In genomic region chr6:4466769-4467480, GRCh38 we compare ENCODE assay signal across 19 cellular contexts.
DNase-seq lines count a peak whose midpoint lies in the region; ATAC-seq, FAIRE-seq and TF ChIP-seq lines count a peak whose summit lies in the region.
"Had no signal": no experiment of that assay in that cellular context is flagged by ENCODE, and none has a peak within 500 bp of the region (broad histone marks: within the 10 kb centered on the region; RNA-seq: fewer than 3 reads in every experiment).

No MANE protein-coding gene starts in this region.

- SMC1A ChIA-PET in GM12878 (lab: Charles Lee; ENCODE audit: uncharacterized antibody, unreplicated experiment), result interaction anchor here (0.7 kb wide), 1 partner anchor 689 kb away, joined by 4 read pairs; no protein-coding TSS in a partner anchor

- H2AK9ac ChIP-seq in IMR-90 (replicated peaks; ENCODE audit: low read depth, low read length, poor library complexity), result peak overlapping the region; percentile 22

- TF ChIP-seq RAD21 in IMR-90 (IDR thresholded peaks at IDR 0.05; ENCODE audit: low read length) (no peak), GM12878 (IDR thresholded peaks at IDR 0.05; ENCODE audit: insufficient read depth, low read depth, low read length) (0 out of 2 replicates have a peak, but pooled peaks have one; percentile 7)

- H3K4me3 ChIP-seq in AG10803 (ENCODE audit: low read length) (no peak overlapping the region), IMR-90 (ENCODE audit: insufficient read depth, low read depth, low read length) (no peak overlapping the region), GM12878 (no peak overlapping the region), foreskin fibroblast (ENCODE audit: low read depth in 1 of 2, low read length in 2 of 2) (no peak overlapping the region)
- H3K4me3 ChIP-seq: BLaER1, tibial nerve had no signal

- H3K14ac ChIP-seq in IMR-90 (replicated peaks; ENCODE audit: low read depth, low read length), result no peak overlapping the region

- H3K18ac ChIP-seq in IMR-90 (ENCODE audit: low read depth, low read length), result no peak overlapping the region

- no peak for TF ChIP-seq POLR2A in IMR-90 (IDR thresholded peaks at IDR 0.05; ENCODE audit: low read depth, low read length)
- no peak for TF ChIP-seq POLR2A in GM12878 (IDR thresholded peaks at IDR 0.05; ENCODE audit: low read depth, low read length)

- H2BK120ac ChIP-seq in IMR-90 (ENCODE audit: low read depth, low read length), result no peak overlapping the region

- H3K36me3 ChIP-seq in IMR-90 (ENCODE audit: control insufficient read depth, insufficient read depth, low read length) (no peaks in the 10 kb centered on the region), GM12878 (ENCODE audit: control insufficient read depth in 2 of 2, insufficient read depth in 2 of 2, low read length in 1 of 2) (no peaks in the 10 kb centered on the region)
- H3K36me3 ChIP-seq: tibial nerve had no signal

- H3K4ac ChIP-seq in IMR-90 (ENCODE audit: low read depth, low read length), result no peak overlapping the region

- no peaks in the 10 kb centered on the region for H3K79me2 ChIP-seq in GM12878 (ENCODE audit: control insufficient read depth, insufficient read depth, low read length)

- no peak overlapping the region for H3K4me3 Mint-ChIP-seq in mesothelial cell of epicardium
- H3K4me3 Mint-ChIP-seq: activated T-helper 17 cell treated with anti-CD3 and anti-CD28 coated beads, Interleukin-2, amount 50 U/mL, for 72 hours; naive thymus-derived CD4-positive, alpha-beta T cell had no signal

- H2BK20ac ChIP-seq in IMR-90 (ENCODE audit: low read depth, low read length), result no peak overlapping the region

- peaks cover under 1% of the 10 kb centered on the region for H3K4me1 Mint-ChIP-seq in mesothelial cell of epicardium
- H3K4me1 Mint-ChIP-seq: activated T-helper 17 cell treated with anti-CD3 and anti-CD28 coated beads, Interleukin-2, amount 50 U/mL, for 72 hours; naive thymus-derived CD4-positive, alpha-beta T cell had no signal

- H2BK15ac ChIP-seq in IMR-90 (ENCODE audit: low read depth, low read length), result no peak overlapping the region

- H3K4me2 ChIP-seq in IMR-90 (ENCODE audit: low read depth, low read length) (no peak overlapping the region), GM12878 (ENCODE audit: control insufficient read depth, insufficient read depth) (no peak overlapping the region)
- H3K4me2 ChIP-seq: BLaER1 had no signal

- H4K8ac ChIP-seq in IMR-90 (ENCODE audit: low read depth in 2 of 2, low read length in 2 of 2), result no peak overlapping the region

- H2AFZ ChIP-seq in IMR-90 (replicated peaks; ENCODE audit: low read length, poor library complexity), result no peak overlapping the region
- no peak overlapping the region for H2AFZ ChIP-seq in GM12878 (ENCODE audit: control insufficient read depth, low read depth, low read length)

- H3K27ac Mint-ChIP-seq in mesothelial cell of epicardium, result no peak overlapping the region
- H3K27ac Mint-ChIP-seq: activated T-helper 17 cell treated with anti-CD3 and anti-CD28 coated beads, Interleukin-2, amount 50 U/mL, for 72 hours; naive thymus-derived CD4-positive, alpha-beta T cell had no signal

- H3K27ac ChIP-seq in IMR-90 (ENCODE audit: insufficient read depth, low read length), result no peak overlapping the region
- no peak overlapping the region for H3K27ac ChIP-seq in GM12878 (ENCODE audit: control insufficient read depth, insufficient read depth)
- H3K27ac ChIP-seq in foreskin keratinocyte, result no peak overlapping the region
- H3K27ac ChIP-seq: BLaER1, tibial nerve had no signal

- DNase-seq in AG10803 (ENCODE audit: low read depth) (no peak), IMR-90 (no peak), GM12878 (ENCODE audit: low read depth, low spot score) (no peak), foreskin keratinocyte (peak in 1 of 2 donors; percentile 49), foreskin fibroblast (no peak), mesothelial cell of epicardium (ENCODE audit: low spot score in 2 of 2, unreplicated experiment in 2 of 2) (no peak), HuH-7 (ENCODE audit: low spot score) (no peak)
- DNase-seq: activated CD4-positive, alpha-beta T cell treated with anti-CD3 and anti-CD28 coated beads, Interleukin-2, amount 50 U/mL, for 4 hours; DND-41; effector CD8-positive, alpha-beta T cell; glutamatergic neuron; naive thymus-derived CD4-positive, alpha-beta T cell; NCI-H1694 treated with DMSO at 0.1 percent for 48 hours; NCI-H526 had no signal

- H3K9me3 Mint-ChIP-seq in mesothelial cell of epicardium, result peaks cover 27% of the 10 kb centered on the region

- WGBS in IMR-90 (ENCODE audit: extremely low coverage in 2 of 2, insufficient read length in 1 of 2), 2 experiments, result 67% methylated on average over 3 of the region's 9 CpGs; no CpG with 5 or more reads in 1 of the 2 experiments
- WGBS in GM12878 (ENCODE audit: insufficient coverage, insufficient replicate concordance, low lambda C conversion rate, missing lambda C conversion rate), result 49% methylated on average over 9 of the region's 9 CpGs

- H3K27me3 ChIP-seq in IMR-90 (ENCODE audit: control insufficient read depth, insufficient read depth, low read length), result no peaks in the 10 kb centered on the region
- H3K27me3 ChIP-seq in GM12878 (replicated peaks in 1 of 2; ENCODE audit: control insufficient read depth in 2 of 2, insufficient read depth in 2 of 2, low read length in 1 of 2), result no peaks in the 10 kb centered on the region; a peak in 1 of 4 replicates
- no peaks in the 10 kb centered on the region for H3K27me3 ChIP-seq in foreskin keratinocyte
- H3K27me3 ChIP-seq: BLaER1, tibial nerve had no signal

- TF ChIP-seq CTCF in AG10803 (conservative IDR thresholded peaks at IDR 0.05; ENCODE audit: low read length) (peak; percentile 23), IMR-90 (conservative IDR thresholded peaks at IDR 0.05; ENCODE audit: low read depth, low read length) (no peak), GM12878 (IDR thresholded peaks at IDR 0.05 in 2 of 3, conservative IDR thresholded peaks at IDR 0.05 in 1 of 3; ENCODE audit: control insufficient read depth in 2 of 3, extremely low read depth in 1 of 3, insufficient read depth in 1 of 3, low read depth in 3 of 3, low read length in 3 of 3) (0 out of 6 replicates have a peak, but pooled peaks of 1 of the 3 experiments have one; percentile 4), foreskin keratinocyte (conservative IDR thresholded peaks at IDR 0.05) (peak; percentile 27), foreskin fibroblast (IDR thresholded peaks at IDR 0.05; ENCODE audit: low read depth, low read length) (no peak), mesothelial cell of epicardium (IDR thresholded peaks at IDR 0.05; ENCODE audit: unreplicated experiment) (no peak)

- H3K36me3 Mint-ChIP-seq in mesothelial cell of epicardium, result peaks cover 10% of the 10 kb centered on the region

- H3K4me1 ChIP-seq in IMR-90 (ENCODE audit: control insufficient read depth, insufficient read depth, low read length), result peaks cover 2% of the 10 kb centered on the region
- H3K4me1 ChIP-seq in GM12878 (ENCODE audit: control insufficient read depth, insufficient read depth, low read length), result no peaks in the 10 kb centered on the region
- no peaks in the 10 kb centered on the region for H3K4me1 ChIP-seq in foreskin keratinocyte
- H3K4me1 ChIP-seq: BLaER1, tibial nerve had no signal

- no peak for FAIRE-seq in GM12878 (lab: Jason Lieb, UNC)
- FAIRE-seq: GM12891 had no signal

- H3K27me3 Mint-ChIP-seq in mesothelial cell of epicardium (ENCODE audit: low read depth), result no peaks in the 10 kb centered on the region

- POLR2A ChIA-PET in IMR-90 (lab: Charles Lee; ENCODE audit: unreplicated experiment), result no interaction called here
- POLR2A ChIA-PET in GM12878 (lab: Charles Lee), result interaction anchor here (0.7 to 1.0 kb wide), 2 partner anchors 13 to 98 kb away, joined by 3 to 6 read pairs; no protein-coding TSS in a partner anchor

- CTCF ChIA-PET in IMR-90 (lab: Yijun Ruan, JAX) (no interaction called here), GM12878 (lab: Yijun Ruan, JAX) (interaction anchor here (0.5 kb wide), 1 partner anchor 11 kb away, joined by 3 read pairs; no protein-coding TSS in a partner anchor)

- no peak overlapping the region for H2AK5ac ChIP-seq in IMR-90 (ENCODE audit: low read depth, low read length)

- no peak overlapping the region for H2BK5ac ChIP-seq in IMR-90 (ENCODE audit: low read depth, low read length, poor library complexity, severe bottlenecking)

- RAD21 ChIA-PET in GM12878 (lab: Charles Lee; ENCODE audit: unreplicated experiment), result interaction anchor here (0.6 kb wide), 1 partner anchor 698 kb away, joined by 3 read pairs; no protein-coding TSS in a partner anchor

- H3K9me1 ChIP-seq in IMR-90 (ENCODE audit: insufficient read depth, low read length), result peaks cover 5% of the 10 kb centered on the region; the same call in 1 of the 2 replicates

- in situ Hi-C loops in IMR-90 (cut with MboI; ENCODE audit: low sequenced_read_pairs) (no loop called here), GM12878 (cut with MboI) (no loop called here)

- BruUV-seq in IMR-90 (replicated peaks; lab: Mats Ljungman, UMichigan) (no TSS peak), GM12878 (replicated peaks; lab: Mats Ljungman, UMichigan) (no TSS peak)

- H4K20me1 ChIP-seq in IMR-90 (ENCODE audit: insufficient read depth, low read length) (no peaks in the 10 kb centered on the region), GM12878 (ENCODE audit: control insufficient read depth, insufficient read depth) (no peaks in the 10 kb centered on the region)
- H4K20me1 ChIP-seq: BLaER1 had no signal

- ATAC-seq in IMR-90 (ENCODE audit: low read depth) (no peak), GM12878 (no peak), foreskin keratinocyte (peak; percentile 40), HG03460 (IDR thresholded peaks at IDR 0.05; ENCODE audit: unreplicated experiment) (no peak)
- ATAC-seq: activated T-helper 17 cell treated with anti-CD3 and anti-CD28 coated beads, Interleukin-2, amount 50 U/mL, for 72 hours; naive thymus-derived CD4-positive, alpha-beta T cell had no signal

- H4K91ac ChIP-seq in IMR-90 (ENCODE audit: insufficient read depth, low read depth, low read length), result no peak overlapping the region

- intact Hi-C loops in IMR-90 (cut with micrococcal nuclease), result no loop called here
- intact Hi-C loops in GM12878 (cut with micrococcal nuclease; ENCODE audit: unreplicated experiment), result no loop called here

- no peak overlapping the region for H3K56ac ChIP-seq in IMR-90 (ENCODE audit: extremely low read depth, insufficient read depth, low read length)

- dilution Hi-C loops in IMR-90 (cut with HindIII; ENCODE audit: low sequenced_read_pairs, unreplicated experiment), result no loop called here

- H3K23ac ChIP-seq in IMR-90 (ENCODE audit: low read depth, low read length), result no peak overlapping the region

- no peak for TF ChIP-seq EP300 in GM12878 (IDR thresholded peaks at IDR 0.05; ENCODE audit: borderline replicate concordance in 1 of 2, control insufficient read depth in 1 of 2, low read depth in 2 of 2, low read length in 2 of 2)

- H3K9ac ChIP-seq in IMR-90 (ENCODE audit: low read depth, low read length) (no peak overlapping the region), GM12878 (ENCODE audit: control insufficient read depth, insufficient read depth, low read length) (no peak overlapping the region)
- H3K9ac ChIP-seq: BLaER1 had no signal

- H4K5ac ChIP-seq in IMR-90 (ENCODE audit: low read depth, low read length), result no peak overlapping the region

- H3K79me1 ChIP-seq in IMR-90 (ENCODE audit: low read depth in 1 of 2, low read length in 2 of 2), result no peaks in the 10 kb centered on the region

- H3K9me3 ChIP-seq in IMR-90 (ENCODE audit: control insufficient read depth, insufficient read depth, low read length) (peaks cover 13% of the 10 kb centered on the region), GM12878 (replicated peaks; ENCODE audit: control insufficient read depth, insufficient read depth, low read length) (no peaks in the 10 kb centered on the region; the same call in 2 of the 3 replicates)

Comparison
In these comparisons a context has a peak if more than half of its experiments do, and no peak if none do; other contexts are left out.
1. CTCF ChIP-seq: peak in AG10803 (single experiment) and foreskin keratinocyte (single experiment); none in IMR-90 (single experiment), foreskin fibroblast (single experiment) and mesothelial cell of epicardium (single experiment).